ENCODE assay signal across 8 cellular contexts in the genomic region with DNA sequence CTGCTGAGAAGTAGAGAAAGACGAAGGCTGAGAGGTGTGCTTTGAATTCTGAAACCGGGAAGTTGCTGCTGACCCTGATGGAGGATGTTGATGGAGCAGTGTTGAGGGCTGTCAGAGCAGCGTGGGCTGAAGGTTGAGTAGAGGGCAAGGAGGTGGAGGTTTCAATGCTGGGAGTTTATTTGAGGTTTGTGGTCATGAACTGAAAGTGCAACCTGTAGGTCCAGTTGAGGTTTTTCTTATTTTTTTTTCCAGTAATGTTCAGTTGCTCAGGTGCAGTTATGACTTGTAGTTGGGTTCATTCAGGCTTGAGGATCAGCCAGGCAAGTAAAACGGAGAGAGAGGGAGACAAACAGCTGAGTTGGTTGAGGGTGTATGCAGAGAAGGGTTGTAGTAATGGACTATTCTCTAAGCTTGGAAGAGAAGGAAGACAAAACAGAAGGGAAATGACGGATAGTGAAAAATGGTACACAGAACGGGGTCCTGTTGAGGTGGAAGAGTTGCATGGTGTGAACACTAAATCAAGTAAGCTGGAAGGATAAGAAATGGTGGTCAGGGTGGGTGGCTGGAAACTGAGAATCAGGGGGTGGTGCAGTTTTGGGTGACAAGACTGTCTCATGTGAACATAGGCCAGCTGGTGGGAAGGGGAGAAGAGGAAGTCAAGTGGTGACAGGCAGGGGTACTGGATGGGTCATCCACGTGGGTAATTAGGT. TPM values are rescaled to one million over a fixed set of nuclear protein-coding genes. Genes with fewer than 3 reads are reported as not detected.
DNase-seq lines count a peak whose midpoint lies in the region; ATAC-seq and TF ChIP-seq lines count a peak whose summit lies in the region.

No MANE protein-coding gene starts in this region.

- H3K79me2 ChIP-seq in OCI-LY3 (ENCODE audit: low read length) = no peaks in the 10 kb centered on the region

- no peaks in the 10 kb centered on the region for H3K4me1 ChIP-seq in HEK293 (ENCODE audit: control insufficient read depth, insufficient read depth, low read length)
- H3K4me1 ChIP-seq in OCI-LY3 (ENCODE audit: low read length) = peaks cover 9% of the 10 kb centered on the region
- no peaks in the 10 kb centered on the region for H3K4me1 ChIP-seq in left lung
- H3K4me1 ChIP-seq in body of pancreas = no peaks in the 10 kb centered on the region

- H3K4me3 ChIP-seq in HEK293 (ENCODE audit: low read depth, low read length) (no peak overlapping the region), OCI-LY3 (ENCODE audit: low read length) (peak overlapping the region; percentile 65), left lung (no peak overlapping the region), body of pancreas (no peak overlapping the region)

- ATAC-seq in GM18502 (IDR thresholded peaks at IDR 0.05; ENCODE audit: poor library complexity, unreplicated experiment) (peak; percentile 74), left lung (peak; percentile 26), body of pancreas (no peak)

- no peaks in the 10 kb centered on the region for H3K9me3 ChIP-seq in HEK293 (ENCODE audit: control insufficient read depth, insufficient read depth, low read depth, low read length)
- no peaks in the 10 kb centered on the region for H3K9me3 ChIP-seq in OCI-LY3 (ENCODE audit: insufficient read depth, low read length)
- no peaks in the 10 kb centered on the region for H3K9me3 ChIP-seq in left lung
- H3K9me3 ChIP-seq in body of pancreas = no peaks in the 10 kb centered on the region

- peak overlapping the region; percentile 76 for H3K4me2 ChIP-seq in OCI-LY3 (ENCODE audit: low read length)

- H3K9ac ChIP-seq in OCI-LY3 (ENCODE audit: low read length) = no peak overlapping the region

- CTCF ChIA-PET in HEK293 (lab: Yijun Ruan, JAX) = no interaction called here

- TF ChIP-seq CTCF in HEK293 (tag by site-specific recombination; IDR thresholded peaks at IDR 0.05) (no peak), OCI-LY3 (IDR thresholded peaks at IDR 0.05; ENCODE audit: low read depth, low read length) (no peak), left lung (IDR thresholded peaks at IDR 0.05) (no peak), body of pancreas (IDR thresholded peaks at IDR 0.05) (no peak)

- no peaks in the 10 kb centered on the region for H4K20me1 ChIP-seq in OCI-LY3 (ENCODE audit: insufficient read depth, low read length)

- H3K27ac ChIP-seq in HEK293 (ENCODE audit: extremely low read depth, low read depth, low read length) (no peak overlapping the region), OCI-LY3 (ENCODE audit: low read length) (no peak overlapping the region; the same call in 1 of the 2 replicates), left lung (no peak overlapping the region), body of pancreas (no peak overlapping the region)

- DNase-seq in left lung (no peak), hippocampal formation (lab: John Stamatoyannopoulos, UW) (no peak), NCI-H1105 (lab: John Stamatoyannopoulos, UW) (no peak), GOT3 (lab: John Stamatoyannopoulos, UW) (no peak), body of pancreas (no peak)

- 68 to 77% methylated on average over 7 of the region's 7 CpGs for WGBS in body of pancreas, 2 donors

- TF ChIP-seq POLR2A in body of pancreas (IDR thresholded peaks at IDR 0.05) = no peak

- H3K36me3 ChIP-seq in HEK293 (ENCODE audit: control insufficient read depth in 2 of 2, insufficient read depth in 1 of 2, low read length in 2 of 2) (no peaks in the 10 kb centered on the region), OCI-LY3 (replicated peaks; ENCODE audit: low read depth, low read length) (no peaks in the 10 kb centered on the region), left lung (no peaks in the 10 kb centered on the region), body of pancreas (replicated peaks in 1 of 2; ENCODE audit: insufficient read depth in 1 of 2, low read depth in 2 of 2) (no peaks in the 10 kb centered on the region)

- peaks cover 16% of the 10 kb centered on the region for H3K27me3 ChIP-seq in OCI-LY3 (ENCODE audit: low read depth, low read length)
- H3K27me3 ChIP-seq in left lung = no peaks in the 10 kb centered on the region
- no peaks in the 10 kb centered on the region for H3K27me3 ChIP-seq in body of pancreas

- POLR2A ChIA-PET in HEK293 (lab: Yijun Ruan, JAX) = no interaction called here

- intact Hi-C loops in left lung (cut with DNase I) (no loop called here), body of pancreas (cut with DNase I) (no loop called here)

- H2AFZ ChIP-seq in OCI-LY3 (ENCODE audit: low read depth, low read length) = no peak overlapping the region

TF ChIP-seq in HEK293, 187 proteins besides CTCF, POLR2A, EP300 and RAD21:
- TF ChIP-seq AEBP2 (tag by site-specific recombination; IDR thresholded peaks at IDR 0.05; ENCODE audit: borderline replicate concordance) (no peak), ZNF37A (tag by site-specific recombination; IDR thresholded peaks at IDR 0.05) (no peak), KLF1 (tag by site-specific recombination; IDR thresholded peaks at IDR 0.05) (no peak), KLF8 (tag by site-specific recombination; IDR thresholded peaks at IDR 0.05) (no peak), ZFHX2 (tag by site-specific recombination; conservative IDR thresholded peaks at IDR 0.05) (0 out of 2 replicates have a peak, but pooled peaks have one; percentile 16)

RNA-seq across cellular contexts. Expression of gene UBE2G1, which starts 8.7 kb away (rescaled TPM):
- total RNA-seq in left lung (10 to 100 TPM; 47.8 to 56.9 TPM), body of pancreas (10 to 100 TPM; 26.7 to 29.3 TPM)

RNA-seq across cellular contexts. Expression of gene SPNS3, which starts 58.5 kb away (rescaled TPM):
- under 1 TPM in 1 of 2 donors, not detected in 1; 0.55 TPM for total RNA-seq in left lung
- not detected for total RNA-seq in body of pancreas
